In the genomic region with DNA sequence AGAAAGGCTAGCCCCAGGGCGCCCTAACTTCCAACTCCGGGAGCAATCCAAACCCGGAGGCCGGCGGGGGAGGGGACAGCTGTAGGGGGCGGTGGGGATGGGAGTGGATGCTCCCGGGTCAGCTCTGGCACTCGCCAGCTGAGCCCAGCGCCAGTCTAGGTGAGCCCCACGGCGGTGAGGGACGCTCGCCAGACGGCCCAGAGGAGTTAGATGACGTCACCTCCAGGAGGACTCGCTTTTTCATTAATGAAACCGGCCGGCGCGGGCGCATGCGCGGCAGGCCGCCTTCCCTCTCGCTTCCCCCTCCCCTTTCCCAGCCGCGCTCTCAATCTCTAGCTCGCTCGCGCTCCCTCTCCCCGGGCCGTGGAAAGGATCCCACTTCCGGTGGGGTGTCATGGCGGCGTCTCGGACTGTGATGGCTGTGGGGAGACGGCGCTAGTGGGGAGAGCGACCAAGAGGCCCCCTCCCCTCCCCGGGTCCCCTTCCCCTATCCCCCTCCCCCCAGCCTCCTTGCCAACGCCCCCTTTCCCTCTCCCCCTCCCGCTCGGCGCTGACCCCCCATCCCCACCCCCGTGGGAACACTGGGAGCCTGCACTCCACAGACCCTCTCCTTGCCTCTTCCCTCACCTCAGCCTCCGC, we compare ENCODE assay signal across 1 cellular context.
A peak's percentile ranks its signal among the peaks of the same experiment; 100 is the strongest.
TF ChIP-seq lines count a peak whose summit lies in the region.

A gene with protein sequence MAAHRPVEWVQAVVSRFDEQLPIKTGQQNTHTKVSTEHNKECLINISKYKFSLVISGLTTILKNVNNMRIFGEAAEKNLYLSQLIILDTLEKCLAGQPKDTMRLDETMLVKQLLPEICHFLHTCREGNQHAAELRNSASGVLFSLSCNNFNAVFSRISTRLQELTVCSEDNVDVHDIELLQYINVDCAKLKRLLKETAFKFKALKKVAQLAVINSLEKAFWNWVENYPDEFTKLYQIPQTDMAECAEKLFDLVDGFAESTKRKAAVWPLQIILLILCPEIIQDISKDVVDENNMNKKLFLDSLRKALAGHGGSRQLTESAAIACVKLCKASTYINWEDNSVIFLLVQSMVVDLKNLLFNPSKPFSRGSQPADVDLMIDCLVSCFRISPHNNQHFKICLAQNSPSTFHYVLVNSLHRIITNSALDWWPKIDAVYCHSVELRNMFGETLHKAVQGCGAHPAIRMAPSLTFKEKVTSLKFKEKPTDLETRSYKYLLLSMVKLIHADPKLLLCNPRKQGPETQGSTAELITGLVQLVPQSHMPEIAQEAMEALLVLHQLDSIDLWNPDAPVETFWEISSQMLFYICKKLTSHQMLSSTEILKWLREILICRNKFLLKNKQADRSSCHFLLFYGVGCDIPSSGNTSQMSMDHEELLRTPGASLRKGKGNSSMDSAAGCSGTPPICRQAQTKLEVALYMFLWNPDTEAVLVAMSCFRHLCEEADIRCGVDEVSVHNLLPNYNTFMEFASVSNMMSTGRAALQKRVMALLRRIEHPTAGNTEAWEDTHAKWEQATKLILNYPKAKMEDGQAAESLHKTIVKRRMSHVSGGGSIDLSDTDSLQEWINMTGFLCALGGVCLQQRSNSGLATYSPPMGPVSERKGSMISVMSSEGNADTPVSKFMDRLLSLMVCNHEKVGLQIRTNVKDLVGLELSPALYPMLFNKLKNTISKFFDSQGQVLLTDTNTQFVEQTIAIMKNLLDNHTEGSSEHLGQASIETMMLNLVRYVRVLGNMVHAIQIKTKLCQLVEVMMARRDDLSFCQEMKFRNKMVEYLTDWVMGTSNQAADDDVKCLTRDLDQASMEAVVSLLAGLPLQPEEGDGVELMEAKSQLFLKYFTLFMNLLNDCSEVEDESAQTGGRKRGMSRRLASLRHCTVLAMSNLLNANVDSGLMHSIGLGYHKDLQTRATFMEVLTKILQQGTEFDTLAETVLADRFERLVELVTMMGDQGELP (N-terminal part only) (plus strand): TSS at position 378 of the 639 bp plus-strand sequence. CDS start 333 bp downstream, outside the sequence.

TF ChIP-seq in HepG2, 621 proteins besides CTCF, POLR2A, EP300 and RAD21 (continued from another document and continues in another):
- TF ChIP-seq, protein P1, sequence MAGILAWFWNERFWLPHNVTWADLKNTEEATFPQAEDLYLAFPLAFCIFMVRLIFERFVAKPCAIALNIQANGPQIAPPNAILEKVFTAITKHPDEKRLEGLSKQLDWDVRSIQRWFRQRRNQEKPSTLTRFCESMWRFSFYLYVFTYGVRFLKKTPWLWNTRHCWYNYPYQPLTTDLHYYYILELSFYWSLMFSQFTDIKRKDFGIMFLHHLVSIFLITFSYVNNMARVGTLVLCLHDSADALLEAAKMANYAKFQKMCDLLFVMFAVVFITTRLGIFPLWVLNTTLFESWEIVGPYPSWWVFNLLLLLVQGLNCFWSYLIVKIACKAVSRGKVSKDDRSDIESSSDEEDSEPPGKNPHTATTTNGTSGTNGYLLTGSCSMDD (CRISPR knock-in tag; IDR thresholded peaks at IDR 0.05), result no peak
- no peak for TF ChIP-seq HNRNPUL1 (IDR thresholded peaks at IDR 0.05; ENCODE audit: low read depth, low read length)
- TF ChIP-seq, protein P2, sequence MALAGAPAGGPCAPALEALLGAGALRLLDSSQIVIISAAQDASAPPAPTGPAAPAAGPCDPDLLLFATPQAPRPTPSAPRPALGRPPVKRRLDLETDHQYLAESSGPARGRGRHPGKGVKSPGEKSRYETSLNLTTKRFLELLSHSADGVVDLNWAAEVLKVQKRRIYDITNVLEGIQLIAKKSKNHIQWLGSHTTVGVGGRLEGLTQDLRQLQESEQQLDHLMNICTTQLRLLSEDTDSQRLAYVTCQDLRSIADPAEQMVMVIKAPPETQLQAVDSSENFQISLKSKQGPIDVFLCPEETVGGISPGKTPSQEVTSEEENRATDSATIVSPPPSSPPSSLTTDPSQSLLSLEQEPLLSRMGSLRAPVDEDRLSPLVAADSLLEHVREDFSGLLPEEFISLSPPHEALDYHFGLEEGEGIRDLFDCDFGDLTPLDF (CRISPR knock-in tag; IDR thresholded peaks at IDR 0.05), result no peak
- peak; percentile 64; the same call in 1 of the 2 replicates for TF ChIP-seq MYC (CRISPR knock-in tag; IDR thresholded peaks at IDR 0.05; ENCODE audit: borderline replicate concordance)
- TF ChIP-seq CHCHD3 (CRISPR knock-in tag; IDR thresholded peaks at IDR 0.05), result no peak
- TF ChIP-seq KLF11 (CRISPR knock-in tag; IDR thresholded peaks at IDR 0.05), result no peak
- no peak for TF ChIP-seq ZBTB7A (CRISPR knock-in tag; IDR thresholded peaks at IDR 0.05)
- TF ChIP-seq, protein P3, sequence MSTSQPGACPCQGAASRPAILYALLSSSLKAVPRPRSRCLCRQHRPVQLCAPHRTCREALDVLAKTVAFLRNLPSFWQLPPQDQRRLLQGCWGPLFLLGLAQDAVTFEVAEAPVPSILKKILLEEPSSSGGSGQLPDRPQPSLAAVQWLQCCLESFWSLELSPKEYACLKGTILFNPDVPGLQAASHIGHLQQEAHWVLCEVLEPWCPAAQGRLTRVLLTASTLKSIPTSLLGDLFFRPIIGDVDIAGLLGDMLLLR (CRISPR knock-in tag; IDR thresholded peaks at IDR 0.05), result no peak
- no peak; the same call in 1 of the 2 replicates for TF ChIP-seq ARNT2 (CRISPR knock-in tag; IDR thresholded peaks at IDR 0.05; ENCODE audit: low read depth)
- TF ChIP-seq SOX5 (CRISPR knock-in tag; IDR thresholded peaks at IDR 0.05; ENCODE audit: borderline replicate concordance), result peak; percentile 19; the same call in 1 of the 2 replicates
- TF ChIP-seq ELF1 (CRISPR knock-in tag; IDR thresholded peaks at IDR 0.05), result peak; percentile 82
- TF ChIP-seq, protein P4, sequence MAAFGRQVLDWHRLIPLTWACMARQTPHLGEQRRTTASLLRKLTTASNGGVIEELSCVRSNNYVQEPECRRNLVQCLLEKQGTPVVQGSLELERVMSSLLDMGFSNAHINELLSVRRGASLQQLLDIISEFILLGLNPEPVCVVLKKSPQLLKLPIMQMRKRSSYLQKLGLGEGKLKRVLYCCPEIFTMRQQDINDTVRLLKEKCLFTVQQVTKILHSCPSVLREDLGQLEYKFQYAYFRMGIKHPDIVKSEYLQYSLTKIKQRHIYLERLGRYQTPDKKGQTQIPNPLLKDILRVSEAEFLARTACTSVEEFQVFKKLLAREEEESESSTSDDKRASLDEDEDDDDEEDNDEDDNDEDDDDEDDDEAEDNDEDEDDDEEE (CRISPR knock-in tag; IDR thresholded peaks at IDR 0.05), result no peak
- TF ChIP-seq, protein P5, sequence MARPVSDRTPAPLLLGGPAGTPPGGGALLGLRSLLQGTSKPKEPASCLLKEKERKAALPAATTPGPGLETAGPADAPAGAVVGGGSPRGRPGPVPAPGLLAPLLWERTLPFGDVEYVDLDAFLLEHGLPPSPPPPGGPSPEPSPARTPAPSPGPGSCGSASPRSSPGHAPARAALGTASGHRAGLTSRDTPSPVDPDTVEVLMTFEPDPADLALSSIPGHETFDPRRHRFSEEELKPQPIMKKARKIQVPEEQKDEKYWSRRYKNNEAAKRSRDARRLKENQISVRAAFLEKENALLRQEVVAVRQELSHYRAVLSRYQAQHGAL (CRISPR knock-in tag; IDR thresholded peaks at IDR 0.05; ENCODE audit: not compliant biosample characterization), result no peak
- TF ChIP-seq CHD4 (IDR thresholded peaks at IDR 0.05; ENCODE audit: borderline replicate concordance, low read length), result no peak
- TF ChIP-seq RFX3 (CRISPR knock-in tag; IDR thresholded peaks at IDR 0.05), result no peak
- TF ChIP-seq RFX5 (IDR thresholded peaks at IDR 0.05; ENCODE audit: low read depth, low read length), result peak; percentile 54; the same call in 1 of the 2 replicates
- no peak for TF ChIP-seq KDM4B (CRISPR knock-in tag; IDR thresholded peaks at IDR 0.05)
- no peak for TF ChIP-seq SSRP1 (CRISPR knock-in tag; IDR thresholded peaks at IDR 0.05)
- TF ChIP-seq DNMT3B (CRISPR knock-in tag; conservative IDR thresholded peaks at IDR 0.05), result no peak
- TF ChIP-seq, protein P6, sequence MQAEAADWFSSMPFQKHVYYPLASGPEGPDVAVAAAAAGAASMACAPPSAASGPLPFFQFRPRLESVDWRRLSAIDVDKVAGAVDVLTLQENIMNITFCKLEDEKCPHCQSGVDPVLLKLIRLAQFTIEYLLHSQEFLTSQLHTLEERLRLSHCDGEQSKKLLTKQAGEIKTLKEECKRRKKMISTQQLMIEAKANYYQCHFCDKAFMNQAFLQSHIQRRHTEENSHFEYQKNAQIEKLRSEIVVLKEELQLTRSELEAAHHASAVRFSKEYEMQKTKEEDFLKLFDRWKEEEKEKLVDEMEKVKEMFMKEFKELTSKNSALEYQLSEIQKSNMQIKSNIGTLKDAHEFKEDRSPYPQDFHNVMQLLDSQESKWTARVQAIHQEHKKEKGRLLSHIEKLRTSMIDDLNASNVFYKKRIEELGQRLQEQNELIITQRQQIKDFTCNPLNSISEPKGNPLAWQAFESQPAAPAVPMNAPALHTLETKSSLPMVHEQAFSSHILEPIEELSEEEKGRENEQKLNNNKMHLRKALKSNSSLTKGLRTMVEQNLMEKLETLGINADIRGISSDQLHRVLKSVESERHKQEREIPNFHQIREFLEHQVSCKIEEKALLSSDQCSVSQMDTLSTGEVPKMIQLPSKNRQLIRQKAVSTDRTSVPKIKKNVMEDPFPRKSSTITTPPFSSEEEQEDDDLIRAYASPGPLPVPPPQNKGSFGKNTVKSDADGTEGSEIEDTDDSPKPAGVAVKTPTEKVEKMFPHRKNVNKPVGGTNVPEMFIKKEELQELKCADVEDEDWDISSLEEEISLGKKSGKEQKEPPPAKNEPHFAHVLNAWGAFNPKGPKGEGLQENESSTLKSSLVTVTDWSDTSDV (CRISPR knock-in tag; IDR thresholded peaks at IDR 0.05), result no peak
- TF ChIP-seq ZNF30 (CRISPR knock-in tag; IDR thresholded peaks at IDR 0.05), result no peak
- TF ChIP-seq KAT7 (CRISPR knock-in tag; IDR thresholded peaks at IDR 0.05; ENCODE audit: borderline replicate concordance), result no peak
- no peak for TF ChIP-seq SRSF9 (IDR thresholded peaks at IDR 0.05; ENCODE audit: borderline replicate concordance, insufficient read depth, low read depth, low read length, poor library complexity, severe bottlenecking)
- TF ChIP-seq GATAD2A (CRISPR knock-in tag; IDR thresholded peaks at IDR 0.05), result no peak
- no peak for TF ChIP-seq ZNF367 (CRISPR knock-in tag; IDR thresholded peaks at IDR 0.05; ENCODE audit: borderline replicate concordance)
- no peak for TF ChIP-seq ZNF20 (CRISPR knock-in tag; IDR thresholded peaks at IDR 0.05)
- no peak for TF ChIP-seq ZNF232 (CRISPR knock-in tag; IDR thresholded peaks at IDR 0.05; ENCODE audit: borderline replicate concordance)
- TF ChIP-seq, protein P7, sequence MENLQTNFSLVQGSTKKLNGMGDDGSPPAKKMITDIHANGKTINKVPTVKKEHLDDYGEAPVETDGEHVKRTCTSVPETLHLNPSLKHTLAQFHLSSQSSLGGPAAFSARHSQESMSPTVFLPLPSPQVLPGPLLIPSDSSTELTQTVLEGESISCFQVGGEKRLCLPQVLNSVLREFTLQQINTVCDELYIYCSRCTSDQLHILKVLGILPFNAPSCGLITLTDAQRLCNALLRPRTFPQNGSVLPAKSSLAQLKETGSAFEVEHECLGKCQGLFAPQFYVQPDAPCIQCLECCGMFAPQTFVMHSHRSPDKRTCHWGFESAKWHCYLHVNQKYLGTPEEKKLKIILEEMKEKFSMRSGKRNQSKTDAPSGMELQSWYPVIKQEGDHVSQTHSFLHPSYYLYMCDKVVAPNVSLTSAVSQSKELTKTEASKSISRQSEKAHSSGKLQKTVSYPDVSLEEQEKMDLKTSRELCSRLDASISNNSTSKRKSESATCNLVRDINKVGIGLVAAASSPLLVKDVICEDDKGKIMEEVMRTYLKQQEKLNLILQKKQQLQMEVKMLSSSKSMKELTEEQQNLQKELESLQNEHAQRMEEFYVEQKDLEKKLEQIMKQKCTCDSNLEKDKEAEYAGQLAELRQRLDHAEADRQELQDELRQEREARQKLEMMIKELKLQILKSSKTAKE (CRISPR knock-in tag; IDR thresholded peaks at IDR 0.05; ENCODE audit: borderline replicate concordance), result no peak
- no peak for TF ChIP-seq MTA3 (CRISPR knock-in tag; IDR thresholded peaks at IDR 0.05)
- TF ChIP-seq ZNF446 (CRISPR knock-in tag; IDR thresholded peaks at IDR 0.05), result no peak
- TF ChIP-seq SP4 (CRISPR knock-in tag; IDR thresholded peaks at IDR 0.05), result 0 out of 2 replicates have a peak, but pooled peaks have one; percentile 22
- TF ChIP-seq, protein P8, sequence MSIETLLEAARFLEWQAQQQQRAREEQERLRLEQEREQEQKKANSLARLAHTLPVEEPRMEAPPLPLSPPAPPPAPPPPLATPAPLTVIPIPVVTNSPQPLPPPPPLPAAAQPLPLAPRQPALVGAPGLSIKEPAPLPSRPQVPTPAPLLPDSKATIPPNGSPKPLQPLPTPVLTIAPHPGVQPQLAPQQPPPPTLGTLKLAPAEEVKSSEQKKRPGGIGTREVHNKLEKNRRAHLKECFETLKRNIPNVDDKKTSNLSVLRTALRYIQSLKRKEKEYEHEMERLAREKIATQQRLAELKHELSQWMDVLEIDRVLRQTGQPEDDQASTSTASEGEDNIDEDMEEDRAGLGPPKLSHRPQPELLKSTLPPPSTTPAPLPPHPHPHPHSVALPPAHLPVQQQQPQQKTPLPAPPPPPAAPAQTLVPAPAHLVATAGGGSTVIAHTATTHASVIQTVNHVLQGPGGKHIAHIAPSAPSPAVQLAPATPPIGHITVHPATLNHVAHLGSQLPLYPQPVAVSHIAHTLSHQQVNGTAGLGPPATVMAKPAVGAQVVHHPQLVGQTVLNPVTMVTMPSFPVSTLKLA (IDR thresholded peaks at IDR 0.05), result no peak
- TF ChIP-seq, protein P9, sequence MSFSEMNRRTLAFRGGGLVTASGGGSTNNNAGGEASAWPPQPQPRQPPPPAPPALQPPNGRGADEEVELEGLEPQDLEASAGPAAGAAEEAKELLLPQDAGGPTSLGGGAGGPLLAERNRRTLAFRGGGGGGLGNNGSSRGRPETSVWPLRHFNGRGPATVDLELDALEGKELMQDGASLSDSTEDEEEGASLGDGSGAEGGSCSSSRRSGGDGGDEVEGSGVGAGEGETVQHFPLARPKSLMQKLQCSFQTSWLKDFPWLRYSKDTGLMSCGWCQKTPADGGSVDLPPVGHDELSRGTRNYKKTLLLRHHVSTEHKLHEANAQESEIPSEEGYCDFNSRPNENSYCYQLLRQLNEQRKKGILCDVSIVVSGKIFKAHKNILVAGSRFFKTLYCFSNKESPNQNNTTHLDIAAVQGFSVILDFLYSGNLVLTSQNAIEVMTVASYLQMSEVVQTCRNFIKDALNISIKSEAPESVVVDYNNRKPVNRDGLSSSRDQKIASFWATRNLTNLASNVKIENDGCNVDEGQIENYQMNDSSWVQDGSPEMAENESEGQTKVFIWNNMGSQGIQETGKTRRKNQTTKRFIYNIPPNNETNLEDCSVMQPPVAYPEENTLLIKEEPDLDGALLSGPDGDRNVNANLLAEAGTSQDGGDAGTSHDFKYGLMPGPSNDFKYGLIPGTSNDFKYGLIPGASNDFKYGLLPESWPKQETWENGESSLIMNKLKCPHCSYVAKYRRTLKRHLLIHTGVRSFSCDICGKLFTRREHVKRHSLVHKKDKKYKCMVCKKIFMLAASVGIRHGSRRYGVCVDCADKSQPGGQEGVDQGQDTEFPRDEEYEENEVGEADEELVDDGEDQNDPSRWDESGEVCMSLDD (CRISPR knock-in tag; IDR thresholded peaks at IDR 0.05; ENCODE audit: borderline replicate concordance), result 0 out of 2 replicates have a peak, but pooled peaks have one; percentile 36
- TF ChIP-seq, protein P10, sequence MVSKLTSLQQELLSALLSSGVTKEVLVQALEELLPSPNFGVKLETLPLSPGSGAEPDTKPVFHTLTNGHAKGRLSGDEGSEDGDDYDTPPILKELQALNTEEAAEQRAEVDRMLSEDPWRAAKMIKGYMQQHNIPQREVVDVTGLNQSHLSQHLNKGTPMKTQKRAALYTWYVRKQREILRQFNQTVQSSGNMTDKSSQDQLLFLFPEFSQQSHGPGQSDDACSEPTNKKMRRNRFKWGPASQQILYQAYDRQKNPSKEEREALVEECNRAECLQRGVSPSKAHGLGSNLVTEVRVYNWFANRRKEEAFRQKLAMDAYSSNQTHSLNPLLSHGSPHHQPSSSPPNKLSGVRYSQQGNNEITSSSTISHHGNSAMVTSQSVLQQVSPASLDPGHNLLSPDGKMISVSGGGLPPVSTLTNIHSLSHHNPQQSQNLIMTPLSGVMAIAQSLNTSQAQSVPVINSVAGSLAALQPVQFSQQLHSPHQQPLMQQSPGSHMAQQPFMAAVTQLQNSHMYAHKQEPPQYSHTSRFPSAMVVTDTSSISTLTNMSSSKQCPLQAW (CRISPR knock-in tag; IDR thresholded peaks at IDR 0.05), result no peak
- TF ChIP-seq SOX6 (IDR thresholded peaks at IDR 0.05), result no peak
- peak; percentile 26; the same call in 1 of the 2 replicates for TF ChIP-seq SOX6 (CRISPR knock-in tag; IDR thresholded peaks at IDR 0.05)
